Comparison of ENCODE assay signal across 11 cellular contexts in genomic region chr1:61950418-61950817, GRCh38.
DNase-seq lines count a peak whose midpoint lies in the region; ATAC-seq and TF ChIP-seq lines count a peak whose summit lies in the region.
"Had no signal": no experiment of that assay in that cellular context is flagged by ENCODE, and none has a peak within 500 bp of the region (broad histone marks: within the 10 kb centered on the region; RNA-seq: fewer than 3 reads in every experiment).

No MANE protein-coding gene starts in this region.

- TF ChIP-seq CTCF in MCF 10A (IDR thresholded peaks at IDR 0.05; ENCODE audit: unreplicated experiment) (peak; percentile 32), breast epithelium (IDR thresholded peaks at IDR 0.05) (no peak), PC-9 (conservative IDR thresholded peaks at IDR 0.05) (peak; percentile 55), fibroblast of mammary gland (conservative IDR thresholded peaks at IDR 0.05; ENCODE audit: control insufficient read depth, insufficient read depth, low read depth, low read length) (peak; percentile 20), smooth muscle cell (IDR thresholded peaks at IDR 0.05; ENCODE audit: borderline replicate concordance, insufficient read depth, poor library complexity, severe bottlenecking) (peak; percentile 22)

- DNase-seq in MCF 10A (ENCODE audit: unreplicated experiment) (peak; percentile 24), breast epithelium (ENCODE audit: low spot score in 2 of 2) (no peak), PC-9 (peak in 1 of 2 experiments; percentile 61), fibroblast of mammary gland (ENCODE audit: low read depth) (peak; percentile 5), smooth muscle cell (lab: John Stamatoyannopoulos, UW; ENCODE audit: unreplicated experiment) (no peak)
- DNase-seq in activated naive CD4-positive, alpha-beta T cell treated with anti-CD3 and anti-CD28 coated beads, Interleukin-2, amount 50 U/mL, for 72 hours (ENCODE audit: low spot score in 2 of 2) = no peak

- H3K27me3 ChIP-seq in breast epithelium = no peaks in the 10 kb centered on the region
- H3K27me3 ChIP-seq in PC-9 (ENCODE audit: insufficient read depth, low read depth) = no peaks in the 10 kb centered on the region
- no peaks in the 10 kb centered on the region for H3K27me3 ChIP-seq in smooth muscle cell (ENCODE audit: low read depth)
- H3K27me3 ChIP-seq: BLaER1 had no signal

- H3K4me1 ChIP-seq in breast epithelium (no peaks in the 10 kb centered on the region), PC-9 (replicated peaks; ENCODE audit: insufficient read depth) (no peaks in the 10 kb centered on the region), smooth muscle cell (ENCODE audit: low read depth) (no peaks in the 10 kb centered on the region)
- H3K4me1 ChIP-seq: BLaER1 had no signal

- H3K4me1 Mint-ChIP-seq in MCF 10A (ENCODE audit: insufficient read depth, unreplicated experiment) = peaks cover 10% of the 10 kb centered on the region
- H3K4me1 Mint-ChIP-seq: activated T-helper 17 cell treated with anti-CD3 and anti-CD28 coated beads, Interleukin-2, amount 50 U/mL, for 72 hours; stimulated activated memory B cell treated with anti-CD40 and anti-IgM and Interleukin-4, amounts not matched to agents 10 μg/mL and 1 μg/mL and 100 μg/mL, for 72 hours had no signal

- no peaks in the 10 kb centered on the region for H3K27me3 Mint-ChIP-seq in MCF 10A (ENCODE audit: insufficient read depth, unreplicated experiment)
- H3K27me3 Mint-ChIP-seq: activated T-helper 17 cell treated with anti-CD3 and anti-CD28 coated beads, Interleukin-2, amount 50 U/mL, for 72 hours; stimulated activated memory B cell treated with anti-CD40 and anti-IgM and Interleukin-4, amounts not matched to agents 10 μg/mL and 1 μg/mL and 100 μg/mL, for 72 hours had no signal

- ATAC-seq in GM21619 (IDR thresholded peaks at IDR 0.05; ENCODE audit: unreplicated experiment) = no peak
- no peak for ATAC-seq in activated naive CD4-positive, alpha-beta T cell treated with anti-CD3 and anti-CD28 coated beads, Interleukin-2, amount 50 U/mL, for 72 hours
- no peak for ATAC-seq in HG03196 (IDR thresholded peaks at IDR 0.05; ENCODE audit: unreplicated experiment)
- ATAC-seq: activated T-helper 17 cell treated with anti-CD3 and anti-CD28 coated beads, Interleukin-2, amount 50 U/mL, for 72 hours; stimulated activated memory B cell treated with anti-CD40 and anti-IgM and Interleukin-4, amounts not matched to agents 10 μg/mL and 1 μg/mL and 100 μg/mL, for 72 hours had no signal

- CTCF ChIA-PET in MCF 10A (lab: Yijun Ruan, JAX) (interaction anchor here (0.7 to 1.4 kb wide), 5 partner anchors 23 to 108 kb away, joined by 3 to 4 read pairs (median 3); no protein-coding TSS in a partner anchor), PC-9 (lab: Charles Lee) (no interaction called here)

- H3K9me2 ChIP-seq in PC-9 (ENCODE audit: insufficient read depth) = no peaks in the 10 kb centered on the region

- no peaks in the 10 kb centered on the region for H3K79me2 ChIP-seq in PC-9 (ENCODE audit: low read depth)
- H3K79me2 ChIP-seq in smooth muscle cell (ENCODE audit: low read depth) = no peaks in the 10 kb centered on the region

- H3K9me3 ChIP-seq in breast epithelium (no peaks in the 10 kb centered on the region), PC-9 (ENCODE audit: insufficient read depth, low read depth) (no peaks in the 10 kb centered on the region), smooth muscle cell (replicated peaks; ENCODE audit: low read depth) (no peaks in the 10 kb centered on the region)
- H3K9me3 ChIP-seq: BLaER1 had no signal

- intact Hi-C loops in MCF 10A (cut with micrococcal nuclease) (loop anchor here (5.0 kb wide), 1 partner anchor 182 kb away; no protein-coding TSS in a partner anchor), breast epithelium (cut with DNase I; ENCODE audit: low total_unique reads) (no loop called here), PC-9 (cut with micrococcal nuclease; ENCODE audit: unreplicated experiment) (loop anchor here (2.0 kb wide), 1 partner anchor 180 kb away; no protein-coding TSS in a partner anchor)

- H3K36me3 ChIP-seq in breast epithelium (no peaks in the 10 kb centered on the region), PC-9 (ENCODE audit: low read depth) (no peaks in the 10 kb centered on the region; the same call in 1 of the 2 replicates), smooth muscle cell (ENCODE audit: low read depth) (no peaks in the 10 kb centered on the region)
- H3K36me3 ChIP-seq: BLaER1 had no signal

- WGBS in smooth muscle cell (ENCODE audit: low lambda C conversion rate) = 44% methylated on average over 2 of the region's 2 CpGs

- peaks cover 5% of the 10 kb centered on the region for H4K20me1 ChIP-seq in PC-9 (ENCODE audit: insufficient read depth)
- H4K20me1 ChIP-seq in smooth muscle cell (ENCODE audit: low read depth) = no peaks in the 10 kb centered on the region
- H4K20me1 ChIP-seq: BLaER1 had no signal

- H3K36me3 Mint-ChIP-seq in MCF 10A (ENCODE audit: insufficient read depth, unreplicated experiment) = peaks cover 6% of the 10 kb centered on the region
- no peaks in the 10 kb centered on the region for H3K36me3 Mint-ChIP-seq in activated naive CD4-positive, alpha-beta T cell treated with anti-CD3 and anti-CD28 coated beads, Interleukin-2, amount 50 U/mL, for 72 hours

- BruUV-seq in MCF 10A (replicated peaks; lab: Mats Ljungman, UMichigan) = no TSS peak
- no TSS peak for BruUV-seq in PC-9 (replicated peaks; lab: Mats Ljungman, UMichigan)

- no peak overlapping the region for H3K9ac ChIP-seq in smooth muscle cell (ENCODE audit: low read depth)
- H3K9ac ChIP-seq: BLaER1 had no signal

- peaks cover 7% of the 10 kb centered on the region; the same call in 1 of the 2 replicates for H3F3A ChIP-seq in PC-9 (ENCODE audit: insufficient read depth, low read depth)
- no peaks in the 10 kb centered on the region for H3F3A ChIP-seq in smooth muscle cell (ENCODE audit: low read depth)

- POLR2A ChIA-PET in MCF 10A (lab: Yijun Ruan, JAX) (interaction anchor here (1.3 kb wide), 1 partner anchor 9 kb away, joined by 4 read pairs; no protein-coding TSS in a partner anchor), PC-9 (lab: Charles Lee; ENCODE audit: unreplicated experiment) (no interaction called here)

- no peaks in the 10 kb centered on the region for H3K9me3 Mint-ChIP-seq in MCF 10A (ENCODE audit: unreplicated experiment)
- H3K9me3 Mint-ChIP-seq in activated naive CD4-positive, alpha-beta T cell treated with anti-CD3 and anti-CD28 coated beads, Interleukin-2, amount 50 U/mL, for 72 hours = no peaks in the 10 kb centered on the region
- H3K9me3 Mint-ChIP-seq: activated T-helper 17 cell treated with anti-CD3 and anti-CD28 coated beads, Interleukin-2, amount 50 U/mL, for 72 hours had no signal

- H3K4me2 ChIP-seq in PC-9 (no peak overlapping the region), smooth muscle cell (no peak overlapping the region)
- H3K4me2 ChIP-seq: BLaER1 had no signal

- no peak overlapping the region for H3K4me3 Mint-ChIP-seq in MCF 10A (ENCODE audit: unreplicated experiment)
- H3K4me3 Mint-ChIP-seq: activated T-helper 17 cell treated with anti-CD3 and anti-CD28 coated beads, Interleukin-2, amount 50 U/mL, for 72 hours; stimulated activated memory B cell treated with anti-CD40 and anti-IgM and Interleukin-4, amounts not matched to agents 10 μg/mL and 1 μg/mL and 100 μg/mL, for 72 hours had no signal

- H3K27ac ChIP-seq in breast epithelium (no peak overlapping the region), PC-9 (no peak overlapping the region), smooth muscle cell (ENCODE audit: low read depth) (no peak overlapping the region)
- H3K27ac ChIP-seq: BLaER1 had no signal

- no peak overlapping the region for H3K27ac Mint-ChIP-seq in MCF 10A (ENCODE audit: low read depth, unreplicated experiment)
- no peak overlapping the region for H3K27ac Mint-ChIP-seq in activated naive CD4-positive, alpha-beta T cell treated with anti-CD3 and anti-CD28 coated beads, Interleukin-2, amount 50 U/mL, for 72 hours
- H3K27ac Mint-ChIP-seq: activated T-helper 17 cell treated with anti-CD3 and anti-CD28 coated beads, Interleukin-2, amount 50 U/mL, for 72 hours; stimulated activated memory B cell treated with anti-CD40 and anti-IgM and Interleukin-4, amounts not matched to agents 10 μg/mL and 1 μg/mL and 100 μg/mL, for 72 hours had no signal

- H3K4me3 ChIP-seq in breast epithelium (no peak overlapping the region), PC-9 (no peak overlapping the region), fibroblast of mammary gland (ENCODE audit: control insufficient read depth, low read depth, low read length) (no peak overlapping the region), smooth muscle cell (no peak overlapping the region)
- H3K4me3 ChIP-seq: BLaER1 had no signal

- H2AFZ ChIP-seq in PC-9 = no peak overlapping the region
- H2AFZ ChIP-seq in smooth muscle cell (ENCODE audit: low read depth) = no peak overlapping the region

- no peak for TF ChIP-seq POLR2A in breast epithelium (IDR thresholded peaks at IDR 0.05)

Comparison
In these comparisons a context has a peak if more than half of its experiments do, and no peak if none do; other contexts are left out.
1. DNase-seq: peak in MCF 10A (single experiment) and fibroblast of mammary gland (single experiment); none in breast epithelium (0 of 2), smooth muscle cell (single experiment) and activated naive CD4-positive, alpha-beta T cell treated with anti-CD3 and anti-CD28 coated beads, Interleukin-2, amount 50 U/mL, for 72 hours (0 of 2).
2. CTCF ChIP-seq: peak in MCF 10A (single experiment), PC-9 (single experiment), fibroblast of mammary gland (single experiment) and smooth muscle cell (single experiment); none in breast epithelium (0 of 3).